Comparison of ENCODE assay signal across 27 cellular contexts in the genomic region with DNA sequence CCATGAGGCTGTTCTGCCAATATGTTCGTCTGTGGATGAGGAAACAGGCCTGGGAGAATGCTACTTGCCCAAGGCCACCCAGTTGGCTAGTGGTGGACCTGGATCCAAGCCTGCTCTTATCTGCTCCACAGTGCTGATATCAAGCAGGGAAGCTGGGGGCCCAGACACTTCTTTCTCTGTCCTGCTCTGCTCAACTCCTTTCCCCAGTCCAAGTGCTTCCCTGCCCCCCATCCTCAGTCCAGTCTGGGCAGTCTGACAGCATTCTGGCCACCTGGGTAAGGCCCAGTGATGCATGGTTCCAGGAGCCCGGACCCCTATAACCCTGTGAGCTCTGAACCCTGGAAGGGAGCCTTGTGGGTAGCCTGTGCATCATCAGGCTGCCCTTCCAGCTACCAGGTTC. TPM values are rescaled to one million over a fixed set of nuclear protein-coding genes. Genes with fewer than 3 reads are reported as not detected.
A peak's percentile ranks its signal among the peaks of the same experiment; 100 is the strongest.
DNase-seq lines count a peak whose midpoint lies in the region; TF ChIP-seq lines count a peak whose summit lies in the region.
"Had no signal": no experiment of that assay in that cellular context is flagged by ENCODE, and none has a peak within 500 bp of the region (broad histone marks: within the 10 kb centered on the region; RNA-seq: fewer than 3 reads in every experiment).

No MANE protein-coding gene starts in this region.

- no peak for TF ChIP-seq CTCF in PC-9 (conservative IDR thresholded peaks at IDR 0.05)
- no peak for TF ChIP-seq CTCF in dorsolateral prefrontal cortex (IDR thresholded peaks at IDR 0.05 in 54 of 56, conservative IDR thresholded peaks at IDR 0.05 in 2 of 56; ENCODE audit: low read depth in 1 of 56, partially characterized antibody in 56 of 56)
- no peak for TF ChIP-seq CTCF in nephron (IDR thresholded peaks at IDR 0.05; ENCODE audit: unreplicated experiment in 3 of 3)
- TF ChIP-seq CTCF in stomach (IDR thresholded peaks at IDR 0.05), result no peak

- H3K4me3 Mint-ChIP-seq in nephron, result no peak overlapping the region
- H3K4me3 Mint-ChIP-seq: activated CD4-positive, alpha-beta T cell treated with anti-CD3 and anti-CD28 coated beads, Interleukin-2, amount 10 ng/mL, durations not matched to agents 24 days and 14 days; activated CD8-positive, alpha-beta memory T cell treated with anti-CD3 and anti-CD28 coated beads, Interleukin-2, amount 10 ng/mL, durations not matched to agents 7 days and 5 days; activated naive CD4-positive, alpha-beta T cell treated with anti-CD3 and anti-CD28 coated beads, Interleukin-2, amount 10 ng/mL, durations not matched to agents 7 days and 5 days; activated T-cell treated with anti-CD3 and anti-CD28 coated beads, Interleukin-2, amount 50 U/mL, for 72 hours; dendritic cell treated with granulocyte-macrophage colony-stimulating factor and Interleukin-4, amounts not matched to agents 40 ng/mL and 50 ng/mL, for 4 days; stimulated activated naive CD8-positive, alpha-beta T cell treated with anti-CD3 and anti-CD28 coated beads, Interleukin-15, Interleukin-2, amounts not matched to agents 100 ng/mL and 50 ng/mL, for 24 hours; T-helper 1 cell treated with Interleukin-12 subunit alpha and Interleukin-12 subunit beta and Interleukin-4 antibody, amounts not matched to agents 30 μg/mL and 1 μg/mL, for 36 hours had no signal

- intact Hi-C loops in PC-9 (cut with micrococcal nuclease; ENCODE audit: unreplicated experiment), result loop anchor here (1.0 kb wide), 1 partner anchor 13 kb away; no protein-coding TSS in a partner anchor
- intact Hi-C loops in dorsolateral prefrontal cortex (cut with DNase I), result no loop called here
- intact Hi-C loops in stomach (cut with DNase I; ENCODE audit: low total_unique reads), result no loop called here

- BruUV-seq in PC-9 (replicated peaks; lab: Mats Ljungman, UMichigan), result no TSS peak

- POLR2A ChIA-PET in PC-9 (lab: Charles Lee; ENCODE audit: unreplicated experiment), result no interaction called here

- H3K9me3 Mint-ChIP-seq in nephron, result no peaks in the 10 kb centered on the region
- H3K9me3 Mint-ChIP-seq: activated CD4-positive, alpha-beta T cell treated with anti-CD3 and anti-CD28 coated beads, Interleukin-2, amount 10 ng/mL, durations not matched to agents 24 days and 14 days; activated naive CD4-positive, alpha-beta T cell treated with anti-CD3 and anti-CD28 coated beads, Interleukin-2, amount 10 ng/mL, durations not matched to agents 7 days and 5 days; activated T-cell treated with anti-CD3 and anti-CD28 coated beads, Interleukin-2, amount 50 U/mL, for 72 hours; dendritic cell treated with granulocyte-macrophage colony-stimulating factor and Interleukin-4, amounts not matched to agents 40 ng/mL and 50 ng/mL, for 4 days; stimulated activated naive CD8-positive, alpha-beta T cell treated with anti-CD3 and anti-CD28 coated beads, Interleukin-15, Interleukin-2, amounts not matched to agents 100 ng/mL and 50 ng/mL, for 24 hours; T-helper 1 cell treated with Interleukin-12 subunit alpha and Interleukin-12 subunit beta and Interleukin-4 antibody, amounts not matched to agents 30 μg/mL and 1 μg/mL, for 36 hours had no signal

- H2AFZ ChIP-seq in PC-9, result no peak overlapping the region
- H2AFZ ChIP-seq: GM23248 had no signal

- no peaks in the 10 kb centered on the region for H3K9me3 ChIP-seq in PC-9 (ENCODE audit: insufficient read depth, low read depth)
- H3K9me3 ChIP-seq in stomach, result no peaks in the 10 kb centered on the region
- H3K9me3 ChIP-seq: BE2C, right atrium auricular region had no signal

- H3K4me1 Mint-ChIP-seq in nephron, result peaks cover 6% of the 10 kb centered on the region

- H3K27ac ChIP-seq in PC-9, result no peak overlapping the region
- peak overlapping the region in 32 of 59 donors; percentile 5 to 74 (median 41) for H3K27ac ChIP-seq in dorsolateral prefrontal cortex
- peak overlapping the region in 2 of 5 donors; percentile 26 to 31 for H3K27ac ChIP-seq in stomach
- H3K27ac ChIP-seq: GM23248, right atrium auricular region, RWPE1, SK-N-MC had no signal

- peaks cover 35% of the 10 kb centered on the region for H3K4me1 ChIP-seq in PC-9 (replicated peaks; ENCODE audit: insufficient read depth)
- peaks cover 20 to 36% (median 25%) of the 10 kb centered on the region in 4 donors for H3K4me1 ChIP-seq in stomach
- H3K4me1 ChIP-seq: BE2C had no signal

- WGBS in stomach, 5 donors, result 18 to 49% (median 36%) methylated on average over 2 of the region's 2 CpGs

- no peak for TF ChIP-seq POLR2A in stomach (IDR thresholded peaks at IDR 0.05)

- H3F3A ChIP-seq in PC-9 (ENCODE audit: insufficient read depth, low read depth), result peaks cover 10% of the 10 kb centered on the region

- H3K27me3 ChIP-seq in PC-9 (ENCODE audit: insufficient read depth, low read depth), result no peaks in the 10 kb centered on the region
- H3K27me3 ChIP-seq in dorsolateral prefrontal cortex, result no peaks in the 10 kb centered on the region
- H3K27me3 ChIP-seq in stomach, result no peaks in the 10 kb centered on the region
- H3K27me3 ChIP-seq: BE2C, right atrium auricular region had no signal

- peak in 1 of 2 experiments; percentile 40 for DNase-seq in PC-9
- DNase-seq in dorsolateral prefrontal cortex, result peak in 1 of 10 donors; percentile 33
- peak; percentile 80 for DNase-seq in stomach
- DNase-seq in stimulated activated CD4-positive, alpha-beta T cell treated with anti-CD3 and anti-CD28 coated beads, Interleukin-4, amount 100 ng/mL, for 1 hour, result no peak
- DNase-seq in H4 (ENCODE audit: low spot score), result no peak
- no peak for DNase-seq in iPS-NIHi11 (ENCODE audit: low spot score)
- DNase-seq in NCI-H1436 treated with DMSO at 0.1 percent for 48 hours (lab: John Stamatoyannopoulos, UW), result no peak
- DNase-seq: activated CD4-positive, alpha-beta T cell treated with anti-CD3 and anti-CD28 coated beads, Interleukin-2, amount 10 ng/mL, durations not matched to agents 24 days and 14 days; activated CD8-positive, alpha-beta memory T cell treated with anti-CD3 and anti-CD28 coated beads, Interleukin-2, amount 10 ng/mL, durations not matched to agents 7 days and 5 days; activated naive CD4-positive, alpha-beta T cell treated with anti-CD3 and anti-CD28 coated beads, Interleukin-2, amount 10 ng/mL, durations not matched to agents 7 days and 5 days; activated T-cell treated with anti-CD3 and anti-CD28 coated beads, Interleukin-2, amount 50 U/mL, for 72 hours; anterior cingulate cortex; BE2C; caudate nucleus; GF-D8; GM23248; kidney glomerular epithelial cell; NCI-H187; NCI-H69; occipital lobe had no signal

- H3K9me2 ChIP-seq in PC-9 (ENCODE audit: insufficient read depth), result no peaks in the 10 kb centered on the region

- H3K36me3 ChIP-seq in PC-9 (ENCODE audit: low read depth) (no peaks in the 10 kb centered on the region), stomach (no peaks in the 10 kb centered on the region)
- H3K36me3 ChIP-seq: BE2C, right atrium auricular region had no signal

- CTCF ChIA-PET in PC-9 (lab: Charles Lee), result no interaction called here

- TF ChIP-seq EP300 in stomach (IDR thresholded peaks at IDR 0.05), result no peak

- H3K36me3 Mint-ChIP-seq in nephron (ENCODE audit: low read depth), result no peaks in the 10 kb centered on the region
- H3K36me3 Mint-ChIP-seq: activated CD8-positive, alpha-beta memory T cell treated with anti-CD3 and anti-CD28 coated beads, Interleukin-2, amount 10 ng/mL, durations not matched to agents 7 days and 5 days; activated naive CD4-positive, alpha-beta T cell treated with anti-CD3 and anti-CD28 coated beads, Interleukin-2, amount 10 ng/mL, durations not matched to agents 7 days and 5 days had no signal

- H3K27me3 Mint-ChIP-seq in nephron (ENCODE audit: low read depth), result peaks cover 8% of the 10 kb centered on the region

- peak overlapping the region in 2 of 3 experiments; percentile 11 to 28 for H3K27ac Mint-ChIP-seq in nephron
- H3K27ac Mint-ChIP-seq: activated CD4-positive, alpha-beta T cell treated with anti-CD3 and anti-CD28 coated beads, Interleukin-2, amount 10 ng/mL, durations not matched to agents 24 days and 14 days; activated CD8-positive, alpha-beta memory T cell treated with anti-CD3 and anti-CD28 coated beads, Interleukin-2, amount 10 ng/mL, durations not matched to agents 7 days and 5 days; activated naive CD4-positive, alpha-beta T cell treated with anti-CD3 and anti-CD28 coated beads, Interleukin-2, amount 10 ng/mL, durations not matched to agents 7 days and 5 days; activated T-cell treated with anti-CD3 and anti-CD28 coated beads, Interleukin-2, amount 50 U/mL, for 72 hours; dendritic cell treated with granulocyte-macrophage colony-stimulating factor and Interleukin-4, amounts not matched to agents 40 ng/mL and 50 ng/mL, for 4 days; stimulated activated naive CD8-positive, alpha-beta T cell treated with anti-CD3 and anti-CD28 coated beads, Interleukin-15, Interleukin-2, amounts not matched to agents 100 ng/mL and 50 ng/mL, for 24 hours; T-helper 1 cell treated with Interleukin-12 subunit alpha and Interleukin-12 subunit beta and Interleukin-4 antibody, amounts not matched to agents 30 μg/mL and 1 μg/mL, for 36 hours had no signal

- 0 out of 2 replicates have a peak overlapping the region, but pooled peaks have one; percentile 7 for H3K4me2 ChIP-seq in PC-9

- H3K4me3 ChIP-seq in PC-9, result no peak overlapping the region
- no peak overlapping the region for H3K4me3 ChIP-seq in dorsolateral prefrontal cortex
- no peak overlapping the region for H3K4me3 ChIP-seq in stomach
- H3K4me3 ChIP-seq: GM23248, right atrium auricular region, SK-N-MC had no signal

- H3K79me2 ChIP-seq in PC-9 (ENCODE audit: low read depth), result peaks cover 2% of the 10 kb centered on the region

- H4K20me1 ChIP-seq in PC-9 (ENCODE audit: insufficient read depth), result no peaks in the 10 kb centered on the region

RNA-seq across cellular contexts. Expression of gene PAQR7, which starts 4.2 kb away (rescaled TPM):
- total RNA-seq in PC-9 (2021) (30.2 and 34.0 TPM in 2 replicates), dorsolateral prefrontal cortex (10 to 100 TPM in 41 of 120 experiments, 1 to 10 TPM in 79; 5.7 to 12.6 (median 9.3) TPM), stomach (1 to 10 TPM; 1.8 to 9.9 (median 5.3) TPM)
- polyA plus RNA-seq in stomach, result 10 to 100 TPM in 1 of 3 donors, 1 to 10 TPM in 2; 4.3 to 10.5 (median 5.4) TPM
- 2.8 and 3.2 TPM in 2 replicates for total RNA-seq in H4 (2014; rRNA removed; shearing (Covaris generic))

RNA-seq across cellular contexts. Expression of gene AUNIP, which starts 20.4 kb away (rescaled TPM):
- total RNA-seq in PC-9 (2021) (11.0 and 11.3 TPM in 2 replicates), dorsolateral prefrontal cortex (1 to 10 TPM in 112 of 120 experiments, under 1 TPM in 8; 0.35 to 4.7 (median 2.0) TPM), stomach (1 to 10 TPM in 1 of 5 donors, under 1 TPM in 1, not detected in 3; 0.87 to 2.8 TPM)
- 1 to 10 TPM in 1 of 3 donors, under 1 TPM in 2; 0.68 to 1.5 (median 1.00) TPM for polyA plus RNA-seq in stomach
- total RNA-seq in H4 (2014; rRNA removed; shearing (Covaris generic)), result 8.7 and 12.4 TPM in 2 replicates
- total RNA-seq: right atrium auricular region had no signal

RNA-seq across cellular contexts. Expression of gene STMN1, which starts 26.5 kb away (rescaled TPM):
- total RNA-seq in PC-9 (2021), result 302 and 349 TPM in 2 replicates
- total RNA-seq in dorsolateral prefrontal cortex, result 1,000 to 10,000 TPM in 1 of 120 experiments, 100 to 1,000 TPM in 119; 153 to 1,009 (median 725) TPM
- 10 to 100 TPM; 25.9 to 74.2 (median 44.6) TPM for total RNA-seq in stomach
- polyA plus RNA-seq in stomach, result 100 to 1,000 TPM in 2 of 3 donors, 10 to 100 TPM in 1; 79.0 to 109 (median 108) TPM
- total RNA-seq in H4 (2014; rRNA removed; shearing (Covaris generic)), result 204 and 329 TPM in 2 replicates

RNA-seq across cellular contexts. Expression of gene MTFR1L, which starts 59.9 kb away (rescaled TPM):
- total RNA-seq in PC-9 (2021), result 40.9 and 41.7 TPM in 2 replicates
- total RNA-seq in dorsolateral prefrontal cortex, result 100 to 1,000 TPM in 32 of 120 experiments, 10 to 100 TPM in 88; 66.5 to 116 (median 93.9) TPM
- total RNA-seq in stomach, result 100 to 1,000 TPM in 3 of 5 donors, 10 to 100 TPM in 2; 39.3 to 301 (median 107) TPM
- 10 to 100 TPM; 41.1 to 52.4 (median 49.5) TPM for polyA plus RNA-seq in stomach
- total RNA-seq in H4 (2014; rRNA removed; shearing (Covaris generic)), result 24.4 and 31.7 TPM in 2 replicates
